In genomic region chr5:122332589-122333555, GRCh38 we compare ENCODE assay signal across 28 cellular contexts. TPM values are rescaled to one million over a fixed set of nuclear protein-coding genes. Genes with fewer than 3 reads are reported as not detected.
DNase-seq lines count a peak whose midpoint lies in the region; ATAC-seq and TF ChIP-seq lines count a peak whose summit lies in the region.
"Had no signal": no experiment of that assay in that cellular context is flagged by ENCODE, and none has a peak within 500 bp of the region (broad histone marks: within the 10 kb centered on the region; RNA-seq: fewer than 3 reads in every experiment).

No MANE protein-coding gene starts in this region.

- no peak for TF ChIP-seq POLR2A in prostate gland (IDR thresholded peaks at IDR 0.05)

- intact Hi-C loops in prostate gland (cut with DNase I): no loop called here

- H3K36me3 ChIP-seq in HEK293 (ENCODE audit: control insufficient read depth in 2 of 2, insufficient read depth in 1 of 2, low read length in 2 of 2) (no peaks in the 10 kb centered on the region), prostate gland (no peaks in the 10 kb centered on the region)

- peak; percentile 50 for ATAC-seq in WTC11
- ATAC-seq: HCT116; naive thymus-derived CD4-positive, alpha-beta T cell; stimulated activated memory B cell treated with anti-CD40 and anti-IgM and Interleukin-4, amounts not matched to agents 10 μg/mL and 1 μg/mL and 100 μg/mL, for 72 hours had no signal

- H3K27ac ChIP-seq in HEK293 (ENCODE audit: extremely low read depth, low read depth, low read length) (peak overlapping the region; percentile 9), prostate gland (no peak overlapping the region)
- H3K27ac ChIP-seq: testis had no signal

- no peaks in the 10 kb centered on the region for H3K27me3 ChIP-seq in prostate gland (replicated peaks; ENCODE audit: insufficient read depth)
- H3K27me3 ChIP-seq: testis had no signal

- H3K4me1 ChIP-seq in HEK293 (ENCODE audit: control insufficient read depth, insufficient read depth, low read length): peaks cover 14% of the 10 kb centered on the region
- no peaks in the 10 kb centered on the region for H3K4me1 ChIP-seq in prostate gland (replicated peaks)
- H3K4me1 ChIP-seq: testis had no signal

- no peaks in the 10 kb centered on the region for H3K9me3 Mint-ChIP-seq in WTC11
- no peaks in the 10 kb centered on the region for H3K9me3 Mint-ChIP-seq in activated CD4-positive, alpha-beta memory T cell treated with anti-CD3 and anti-CD28 coated beads, Interleukin-2, amount 10 ng/mL, durations not matched to agents 7 days and 5 days
- H3K9me3 Mint-ChIP-seq: dendritic cell treated with granulocyte-macrophage colony-stimulating factor and Interleukin-4, amounts not matched to agents 40 ng/mL and 50 ng/mL, for 4 days had no signal

- no peak for DNase-seq in WTC11 (ENCODE audit: low spot score)
- DNase-seq in left kidney (ENCODE audit: low read depth, low spot score): peak; percentile 50
- peak; percentile 63 for DNase-seq in prostate gland (ENCODE audit: low spot score)
- no peak for DNase-seq in NCI-H146 (lab: John Stamatoyannopoulos, UW)
- no peak for DNase-seq in activated CD4-positive, alpha-beta memory T cell treated with anti-CD3 and anti-CD28 coated beads, Interleukin-2, amount 10 ng/mL, durations not matched to agents 7 days and 5 days
- DNase-seq in DMS53 treated with DMSO at 0.1 percent for 48 hours (lab: John Stamatoyannopoulos, UW; ENCODE audit: unreplicated experiment): no peak
- DNase-seq: activated CD4-positive, alpha-beta T cell treated with anti-CD3 and anti-CD28 coated beads, Interleukin-2, amount 50 U/mL, for 1 hour; activated CD8-positive, alpha-beta memory T cell treated with anti-CD3 and anti-CD28 coated beads, Interleukin-2, amount 50 U/mL, for 48 hours; activated gamma-delta T cell; DMS79 treated with DMSO at 0.1 percent for 48 hours; foreskin fibroblast; hypothalamus; Kasumi-1; mammary epithelial cell; naive thymus-derived CD4-positive, alpha-beta T cell; NCI-H1092; NCI-H2107; NCI-H524; SHP77; stimulated activated CD4-positive, alpha-beta T cell treated with anti-CD3 and anti-CD28 coated beads, Interleukin-1b, Interleukin-23, amount 100 ng/mL, for 48 hours; T-helper 1 cell; testis had no signal

- TF ChIP-seq CTCF in HEK293 (tag by site-specific recombination; IDR thresholded peaks at IDR 0.05) (no peak), WTC11 (IDR thresholded peaks at IDR 0.05) (no peak), prostate gland (IDR thresholded peaks at IDR 0.05) (no peak)

- H3K36me3 Mint-ChIP-seq in WTC11: no peaks in the 10 kb centered on the region
- no peaks in the 10 kb centered on the region for H3K36me3 Mint-ChIP-seq in activated CD4-positive, alpha-beta memory T cell treated with anti-CD3 and anti-CD28 coated beads, Interleukin-2, amount 10 ng/mL, durations not matched to agents 7 days and 5 days (ENCODE audit: low read depth)
- H3K36me3 Mint-ChIP-seq: CD4-positive, alpha-beta memory T cell; naive thymus-derived CD4-positive, alpha-beta T cell; stimulated activated memory B cell treated with anti-CD40 and anti-IgM and Interleukin-4, amounts not matched to agents 10 μg/mL and 1 μg/mL and 100 μg/mL, for 72 hours had no signal

- H3K4me3 ChIP-seq in HEK293 (ENCODE audit: low read depth, low read length): no peak overlapping the region
- no peak overlapping the region for H3K4me3 ChIP-seq in prostate gland
- H3K4me3 ChIP-seq: testis had no signal

- H3K9me3 ChIP-seq in HEK293 (ENCODE audit: control insufficient read depth, insufficient read depth, low read depth, low read length): no peaks in the 10 kb centered on the region
- H3K9me3 ChIP-seq in prostate gland: no peaks in the 10 kb centered on the region
- H3K9me3 ChIP-seq: testis had no signal

- POLR2A ChIA-PET in HEK293 (lab: Yijun Ruan, JAX): no interaction called here
- POLR2A ChIA-PET in WTC11 (lab: Charles Lee): no interaction called here
- POLR2A ChIA-PET in activated CD4-positive, alpha-beta memory T cell treated with anti-CD3 and anti-CD28 coated beads, Interleukin-2, amount 10 ng/mL, durations not matched to agents 7 days and 5 days (lab: Charles Lee): no interaction called here

- H3K27me3 Mint-ChIP-seq in WTC11 (ENCODE audit: low read depth): no peaks in the 10 kb centered on the region
- H3K27me3 Mint-ChIP-seq in activated CD4-positive, alpha-beta memory T cell treated with anti-CD3 and anti-CD28 coated beads, Interleukin-2, amount 10 ng/mL, durations not matched to agents 7 days and 5 days: no peaks in the 10 kb centered on the region
- H3K27me3 Mint-ChIP-seq: dendritic cell treated with granulocyte-macrophage colony-stimulating factor and Interleukin-4, amounts not matched to agents 40 ng/mL and 50 ng/mL, for 4 days; stimulated activated memory B cell treated with anti-CD40 and anti-IgM and Interleukin-4, amounts not matched to agents 10 μg/mL and 1 μg/mL and 100 μg/mL, for 72 hours had no signal

- WGBS in prostate gland: 33% methylated on average over 5 of the region's 5 CpGs

- CTCF ChIA-PET in HEK293 (lab: Yijun Ruan, JAX) (interaction anchor here (1.2 to 1.8 kb wide), 2 partner anchors 9 to 13 kb away, joined by 4 to 6 read pairs; no protein-coding TSS in a partner anchor), WTC11 (lab: Charles Lee) (interaction anchor here (0.9 to 1.2 kb wide), 2 partner anchors 82 to 176 kb away, joined by 3 read pairs; no protein-coding TSS in a partner anchor)
- CTCF ChIA-PET in activated CD4-positive, alpha-beta memory T cell treated with anti-CD3 and anti-CD28 coated beads, Interleukin-2, amount 10 ng/mL, durations not matched to agents 7 days and 5 days (lab: Charles Lee): no interaction called here

- H3K4me3 Mint-ChIP-seq in WTC11: no peak overlapping the region
- no peak overlapping the region for H3K4me3 Mint-ChIP-seq in activated CD4-positive, alpha-beta memory T cell treated with anti-CD3 and anti-CD28 coated beads, Interleukin-2, amount 10 ng/mL, durations not matched to agents 7 days and 5 days
- H3K4me3 Mint-ChIP-seq: CD4-positive, alpha-beta memory T cell; dendritic cell treated with granulocyte-macrophage colony-stimulating factor and Interleukin-4, amounts not matched to agents 40 ng/mL and 50 ng/mL, for 4 days; naive thymus-derived CD4-positive, alpha-beta T cell; stimulated activated memory B cell treated with anti-CD40 and anti-IgM and Interleukin-4, amounts not matched to agents 10 μg/mL and 1 μg/mL and 100 μg/mL, for 72 hours had no signal

- H3K4me1 Mint-ChIP-seq in WTC11: peaks cover 23% of the 10 kb centered on the region
- no peaks in the 10 kb centered on the region for H3K4me1 Mint-ChIP-seq in activated CD4-positive, alpha-beta memory T cell treated with anti-CD3 and anti-CD28 coated beads, Interleukin-2, amount 10 ng/mL, durations not matched to agents 7 days and 5 days
- H3K4me1 Mint-ChIP-seq: CD4-positive, alpha-beta memory T cell; naive thymus-derived CD4-positive, alpha-beta T cell; stimulated activated memory B cell treated with anti-CD40 and anti-IgM and Interleukin-4, amounts not matched to agents 10 μg/mL and 1 μg/mL and 100 μg/mL, for 72 hours had no signal

- H3K27ac Mint-ChIP-seq in WTC11: peak overlapping the region; percentile 64
- H3K27ac Mint-ChIP-seq in activated CD4-positive, alpha-beta memory T cell treated with anti-CD3 and anti-CD28 coated beads, Interleukin-2, amount 10 ng/mL, durations not matched to agents 7 days and 5 days: no peak overlapping the region
- H3K27ac Mint-ChIP-seq: CD4-positive, alpha-beta memory T cell; dendritic cell treated with granulocyte-macrophage colony-stimulating factor and Interleukin-4, amounts not matched to agents 40 ng/mL and 50 ng/mL, for 4 days; naive thymus-derived CD4-positive, alpha-beta T cell; stimulated activated memory B cell treated with anti-CD40 and anti-IgM and Interleukin-4, amounts not matched to agents 10 μg/mL and 1 μg/mL and 100 μg/mL, for 72 hours had no signal

TF ChIP-seq in HEK293, 187 proteins besides CTCF, POLR2A, EP300 and RAD21 (continues in another document):
- TF ChIP-seq ZNF23 (tag by site-specific recombination; IDR thresholded peaks at IDR 0.05; ENCODE audit: borderline replicate concordance): no peak

TF ChIP-seq in WTC11, 78 proteins besides CTCF, POLR2A, EP300 and RAD21:
- TF ChIP-seq NFYB (CRISPR knock-in tag; conservative IDR thresholded peaks at IDR 0.05; ENCODE audit: low read depth) (no peak), FOXK1 (CRISPR knock-in tag; IDR thresholded peaks at IDR 0.05) (no peak), CBFB (CRISPR knock-in tag; IDR thresholded peaks at IDR 0.05; ENCODE audit: low read depth) (no peak), AFF4 (CRISPR knock-in tag; IDR thresholded peaks at IDR 0.05; ENCODE audit: borderline replicate concordance) (no peak), ZNF219 (CRISPR knock-in tag; IDR thresholded peaks at IDR 0.05; ENCODE audit: borderline replicate concordance) (no peak), NR2C2 (CRISPR knock-in tag; IDR thresholded peaks at IDR 0.05) (no peak), ELF4 (CRISPR knock-in tag; IDR thresholded peaks at IDR 0.05; ENCODE audit: low read depth) (no peak)
TF ChIP-seq in WTC11: peak in this region for 0.

RNA-seq across cellular contexts. Expression of gene SNCAIP, which starts 20.8 kb away (rescaled TPM):
- 9.2 to 10.0 TPM (median 9.7 TPM) in 3 replicates for total RNA-seq in WTC11 (2021)
- total RNA-seq in prostate gland: 1 to 10 TPM; 5.1 to 8.2 TPM
- not detected for total RNA-seq in activated CD4-positive, alpha-beta memory T cell treated with anti-CD3 and anti-CD28 coated beads, Interleukin-2, amount 10 ng/mL, durations not matched to agents 7 days and 5 days
- total RNA-seq: CD4-positive, alpha-beta memory T cell; OCI-LY7 had no signal

Comparison
In these comparisons a context has a peak if more than half of its experiments do, and no peak if none do; other contexts are left out.
1. DNase-seq: peak in left kidney (single experiment) and prostate gland (single experiment); none in WTC11 (single experiment), NCI-H146 (single experiment), activated CD4-positive, alpha-beta memory T cell treated with anti-CD3 and anti-CD28 coated beads, Interleukin-2, amount 10 ng/mL, durations not matched to agents 7 days and 5 days (single experiment) and DMS53 treated with DMSO at 0.1 percent for 48 hours (single experiment).
2. RNA of gene SNCAIP, which starts 20.8 kb away (total RNA-seq): 9.2 to 10.0 TPM in WTC11 and 5.1 to 8.2 TPM in prostate gland; not detected in activated CD4-positive, alpha-beta memory T cell treated with anti-CD3 and anti-CD28 coated beads, Interleukin-2, amount 10 ng/mL, durations not matched to agents 7 days and 5 days; every median in the first group is over 4 times any median in the second.
3. Of the 8 proteins assayed by ChIP-seq in both HEK293 and WTC11: peak only in HEK293: ATF2; only in WTC11: none; in both: none; in neither: 7.